In the genomic region with DNA sequence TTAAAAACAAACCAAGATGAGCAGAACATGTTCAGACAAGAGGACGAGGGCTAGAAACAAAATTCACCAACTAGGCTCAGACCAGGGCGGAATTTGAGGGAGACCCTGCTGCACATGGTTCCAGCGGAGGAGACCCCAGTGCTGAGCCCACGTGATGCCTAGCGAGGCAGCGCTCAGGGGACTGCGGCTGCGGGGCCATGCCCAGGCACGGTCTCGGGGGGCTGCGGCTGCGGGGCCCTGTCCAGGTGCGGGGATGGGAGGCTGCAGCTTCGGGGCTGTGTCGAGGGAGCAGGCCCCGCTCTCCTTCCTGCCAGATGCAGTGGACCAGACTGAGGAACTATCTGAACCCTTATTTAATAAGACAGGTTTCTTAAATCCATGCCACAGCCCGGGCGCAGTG, we compare ENCODE assay signal across 1 cellular context.
TF ChIP-seq lines count a peak whose summit lies in the region.

No MANE protein-coding gene starts in this region.

TF ChIP-seq in H1, 55 proteins besides CTCF, POLR2A, EP300 and RAD21:
- TF ChIP-seq RFX5 (IDR thresholded peaks at IDR 0.05; ENCODE audit: borderline replicate concordance, low read depth, low read length), result no peak
- TF ChIP-seq CTBP2 (IDR thresholded peaks at IDR 0.05; ENCODE audit: borderline replicate concordance, insufficient read depth, insufficient read length, low read length), result no peak
- TF ChIP-seq POU5F1 (IDR thresholded peaks at IDR 0.05; ENCODE audit: low read depth, low read length), result no peak
- no peak for TF ChIP-seq BRCA1 (IDR thresholded peaks at IDR 0.05; ENCODE audit: low read depth, low read length)
- TF ChIP-seq, protein P1, sequence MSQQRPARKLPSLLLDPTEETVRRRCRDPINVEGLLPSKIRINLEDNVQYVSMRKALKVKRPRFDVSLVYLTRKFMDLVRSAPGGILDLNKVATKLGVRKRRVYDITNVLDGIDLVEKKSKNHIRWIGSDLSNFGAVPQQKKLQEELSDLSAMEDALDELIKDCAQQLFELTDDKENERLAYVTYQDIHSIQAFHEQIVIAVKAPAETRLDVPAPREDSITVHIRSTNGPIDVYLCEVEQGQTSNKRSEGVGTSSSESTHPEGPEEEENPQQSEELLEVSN (IDR thresholded peaks at IDR 0.05), result no peak
- no peak for TF ChIP-seq FOSL1 (IDR thresholded peaks at IDR 0.05; ENCODE audit: insufficient read depth, low read depth, low read length)
- TF ChIP-seq SAP30 (IDR thresholded peaks at IDR 0.05; ENCODE audit: insufficient read depth, insufficient replicate concordance, low read length), result no peak
- TF ChIP-seq MAFK (IDR thresholded peaks at IDR 0.05; ENCODE audit: low read depth, low read length), result no peak
- no peak for TF ChIP-seq CREB1 (IDR thresholded peaks at IDR 0.05)
- TF ChIP-seq, protein P2, sequence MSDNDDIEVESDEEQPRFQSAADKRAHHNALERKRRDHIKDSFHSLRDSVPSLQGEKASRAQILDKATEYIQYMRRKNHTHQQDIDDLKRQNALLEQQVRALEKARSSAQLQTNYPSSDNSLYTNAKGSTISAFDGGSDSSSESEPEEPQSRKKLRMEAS (IDR thresholded peaks at IDR 0.05), result no peak
- no peak for TF ChIP-seq BACH1 (IDR thresholded peaks at IDR 0.05; ENCODE audit: low read length)
- TF ChIP-seq HDAC2 (IDR thresholded peaks at IDR 0.05; ENCODE audit: borderline replicate concordance in 1 of 2, low read depth in 2 of 2, low read length in 2 of 2), result no peak
- TF ChIP-seq TCF12 (IDR thresholded peaks at IDR 0.05; ENCODE audit: low read depth, low read length), result no peak
- no peak for TF ChIP-seq SP2 (IDR thresholded peaks at IDR 0.05; ENCODE audit: low read length)
- TF ChIP-seq PHF8 (conservative IDR thresholded peaks at IDR 0.05; ENCODE audit: low read depth, low read length), result no peak
- TF ChIP-seq NANOG (IDR thresholded peaks at IDR 0.05; ENCODE audit: insufficient read depth, low read depth, low read length, poor library complexity, severe bottlenecking), result no peak
- TF ChIP-seq CHD2 (IDR thresholded peaks at IDR 0.05; ENCODE audit: low read length), result no peak
